ENCODE assay signal across 25 cellular contexts in genomic region chr22:29165336-29166060, GRCh38. TPM values are rescaled to one million over a fixed set of nuclear protein-coding genes. Genes with fewer than 3 reads are reported as not detected.
DNase-seq lines count a peak whose midpoint lies in the region; ATAC-seq, FAIRE-seq and TF ChIP-seq lines count a peak whose summit lies in the region.
"Had no signal": no experiment of that assay in that cellular context is flagged by ENCODE, and none has a peak within 500 bp of the region (broad histone marks: within the 10 kb centered on the region; RNA-seq: fewer than 3 reads in every experiment).

No MANE protein-coding gene starts in this region.

- H3K4ac ChIP-seq in H1 (replicated peaks; ENCODE audit: insufficient read length, low read depth, low read length): no peak overlapping the region

- TF ChIP-seq POLR2A in H1 (IDR thresholded peaks at IDR 0.05; ENCODE audit: control extremely low read depth in 1 of 2, low read depth in 2 of 2, low read length in 2 of 2): no peak
- no peak for TF ChIP-seq POLR2A in spleen (IDR thresholded peaks at IDR 0.05)

- no peak for FAIRE-seq in H1 (lab: Jason Lieb, UNC)
- FAIRE-seq: H54, HTR-8/SVneo had no signal

- no peaks in the 10 kb centered on the region for H3K9me2 ChIP-seq in Loucy (replicated peaks; ENCODE audit: low read depth, low read length)
- H3K9me2 ChIP-seq: SK-N-SH had no signal

- H3K23ac ChIP-seq in H1 (ENCODE audit: insufficient read length): no peak overlapping the region

- CTCF ChIA-PET in H1 (lab: Charles Lee; ENCODE audit: partially characterized antibody): interaction anchor here (0.8 to 3.3 kb wide), 3 partner anchors 10 to 82 kb away, joined by 3 to 19 read pairs (median 3); no protein-coding TSS in a partner anchor

- H4K5ac ChIP-seq in H1 (ENCODE audit: insufficient read length, low read depth, low read length): no peak overlapping the region

- H4K8ac ChIP-seq in H1 (ENCODE audit: extremely low read depth, insufficient read depth, low read length): no peak overlapping the region

- WGBS in H1 (ENCODE audit: extremely low coverage in 1 of 2, insufficient coverage in 1 of 2, insufficient read length in 1 of 2, insufficient replicate concordance in 2 of 2, low coverage in 1 of 2, low lambda C conversion rate in 2 of 2, missing lambda C conversion rate in 1 of 2), 2 experiments: 81% methylated on average over 11 of the region's 11 CpGs; no CpG with 5 or more reads in 1 of the 2 experiments
- whole genome bisulfite sequencing in spleen, 5 donors: 79 to 90% (median 85%) methylated on average over 11 of the region's 11 CpGs

- H3K9me3 ChIP-seq in DND-41 (ENCODE audit: insufficient read depth, low read length, severe bottlenecking) (no peaks in the 10 kb centered on the region), Loucy (ENCODE audit: insufficient read depth, low read depth, low read length) (no peaks in the 10 kb centered on the region), H1 (ENCODE audit: insufficient read depth in 2 of 2, low read depth in 1 of 2, low read length in 1 of 2) (no peaks in the 10 kb centered on the region), spleen (no peaks in the 10 kb centered on the region), colonic mucosa (no peaks in the 10 kb centered on the region)
- H3K9me3 ChIP-seq: BLaER1 treated with 17β-estradiol and CSF1 and Interleukin-3, amounts not matched to agents 10 nM and 100 nM; MG63; SK-N-SH had no signal

- 0 out of 2 replicates have a peak overlapping the region, but pooled peaks have one; percentile 65 for H2AK5ac ChIP-seq in H1 (ENCODE audit: low read depth, low read length)

- peak overlapping the region; percentile 81; the same call in 1 of the 2 replicates for H2BK15ac ChIP-seq in H1 (ENCODE audit: low read length)

- H3K9ac ChIP-seq in DND-41 (ENCODE audit: low read depth, low read length) (no peak overlapping the region), Loucy (ENCODE audit: low read depth, low read length, poor library complexity, severe bottlenecking) (no peak overlapping the region), H1 (replicated peaks in 1 of 4; ENCODE audit: extremely low read depth in 1 of 4, low read depth in 3 of 4, low read length in 3 of 4) (no peak overlapping the region), colonic mucosa (ENCODE audit: low read depth in 2 of 2, low read length in 2 of 2) (no peak overlapping the region)
- H3K9ac ChIP-seq: BLaER1 treated with 17β-estradiol and CSF1 and Interleukin-3, amounts not matched to agents 10 nM and 100 nM; SK-N-SH had no signal

- POLR2A ChIA-PET in H1 (lab: Charles Lee; ENCODE audit: partially characterized antibody): interaction anchor here (1.5 kb wide), 1 partner anchor 111 kb away, joined by 3 read pairs; no protein-coding TSS in a partner anchor

- peaks cover 3% of the 10 kb centered on the region; the same call in 1 of the 2 replicates for H3F3A ChIP-seq in Loucy (ENCODE audit: low read depth)

- H3K79me1 ChIP-seq in H1 (ENCODE audit: low read depth, low read length): no peaks in the 10 kb centered on the region

- TF ChIP-seq EP300 in H1 (IDR thresholded peaks at IDR 0.05; ENCODE audit: borderline replicate concordance in 1 of 2, low read depth in 2 of 2, low read length in 2 of 2): no peak

- H3K4me2 ChIP-seq in DND-41 (ENCODE audit: insufficient read depth, low read length): no peak overlapping the region
- H3K4me2 ChIP-seq in Loucy (ENCODE audit: low read depth, low read length, poor library complexity, severe bottlenecking): no peak overlapping the region
- no peak overlapping the region for H3K4me2 ChIP-seq in H1 (ENCODE audit: insufficient read depth in 1 of 2, low read depth in 2 of 2, low read length in 2 of 2)
- H3K4me2 ChIP-seq: SK-N-SH had no signal

- TF ChIP-seq CTCF in DND-41 (IDR thresholded peaks at IDR 0.05; ENCODE audit: borderline replicate concordance, extremely low read depth, low read length, poor library complexity, severe bottlenecking): no peak
- TF ChIP-seq CTCF in Loucy (conservative IDR thresholded peaks at IDR 0.05; ENCODE audit: low read length): 0 out of 2 replicates have a peak, but pooled peaks have one; percentile 14
- no peak for TF ChIP-seq CTCF in H1 (IDR thresholded peaks at IDR 0.05; ENCODE audit: control extremely low read depth in 1 of 3, insufficient read depth in 1 of 3, low read depth in 1 of 3, low read length in 3 of 3)
- TF ChIP-seq CTCF in spleen (IDR thresholded peaks at IDR 0.05 in 8 of 11, conservative IDR thresholded peaks at IDR 0.05 in 3 of 11): no peak
- no peak for TF ChIP-seq CTCF in colonic mucosa (IDR thresholded peaks at IDR 0.05)

- H3K79me2 ChIP-seq in DND-41 (ENCODE audit: insufficient read depth, low read length) (no peaks in the 10 kb centered on the region), Loucy (ENCODE audit: insufficient read depth, low read length) (no peaks in the 10 kb centered on the region), H1 (ENCODE audit: control insufficient read depth in 1 of 2, insufficient read depth in 2 of 2, low read length in 2 of 2) (no peaks in the 10 kb centered on the region)

- H3K4me1 ChIP-seq in DND-41 (ENCODE audit: insufficient read depth, low read length): peaks cover 36% of the 10 kb centered on the region
- H3K4me1 ChIP-seq in Loucy (ENCODE audit: insufficient read depth, low read length, poor library complexity, severe bottlenecking): peaks cover 49% of the 10 kb centered on the region
- no peaks in the 10 kb centered on the region for H3K4me1 ChIP-seq in H1 (replicated peaks in 1 of 4; ENCODE audit: control insufficient read depth in 3 of 4, insufficient read depth in 4 of 4, low read length in 3 of 4)
- peaks cover 0 to 35% (median 16%) of the 10 kb centered on the region in 6 donors for H3K4me1 ChIP-seq in spleen
- no peaks in the 10 kb centered on the region for H3K4me1 ChIP-seq in colonic mucosa

- no peak overlapping the region for H3K56ac ChIP-seq in H1 (replicated peaks; ENCODE audit: insufficient read length, low read depth, low read length)

- no peaks in the 10 kb centered on the region for H3K23me2 ChIP-seq in H1 (ENCODE audit: low read depth, low read length)

- H2BK20ac ChIP-seq in H1 (ENCODE audit: low read length): no peak overlapping the region

- H4K20me1 ChIP-seq in DND-41 (ENCODE audit: insufficient read depth, low read length) (no peaks in the 10 kb centered on the region), Loucy (ENCODE audit: insufficient read depth, low read length, poor library complexity, severe bottlenecking) (no peaks in the 10 kb centered on the region), H1 (replicated peaks in 1 of 2; ENCODE audit: control insufficient read depth in 1 of 2, insufficient read depth in 2 of 2, low read length in 2 of 2) (peaks cover 0 to 1% of the 10 kb centered on the region in 2 experiments)

- no peaks in the 10 kb centered on the region for H3K27me3 ChIP-seq in DND-41 (ENCODE audit: insufficient read depth, low read length, poor library complexity)
- no peaks in the 10 kb centered on the region for H3K27me3 ChIP-seq in Loucy (ENCODE audit: insufficient read depth, low read length, poor library complexity, severe bottlenecking)
- no peaks in the 10 kb centered on the region for H3K27me3 ChIP-seq in H1 (replicated peaks in 1 of 4; ENCODE audit: control insufficient read depth in 3 of 4, extremely low read depth in 1 of 4, insufficient read depth in 3 of 4, low read length in 3 of 4)
- H3K27me3 ChIP-seq in spleen (replicated peaks in 1 of 7): peaks cover 0 to 9% (median 0%) of the 10 kb centered on the region in 7 donors
- no peaks in the 10 kb centered on the region for H3K27me3 ChIP-seq in colonic mucosa
- H3K27me3 ChIP-seq: MG63 had no signal

- H2AFZ ChIP-seq in DND-41 (ENCODE audit: low read depth, low read length): no peak overlapping the region
- H2AFZ ChIP-seq in Loucy (ENCODE audit: low read length): no peak overlapping the region
- H2AFZ ChIP-seq in H1 (ENCODE audit: low read length): no peak overlapping the region

- no peak overlapping the region for H3K18ac ChIP-seq in H1 (ENCODE audit: extremely low read depth, low read length)

- no peak for ATAC-seq in DND-41 (ENCODE audit: insufficient read depth, low read depth)
- ATAC-seq: CD8-positive, alpha-beta T cell had no signal

- H4K91ac ChIP-seq in H1 (replicated peaks; ENCODE audit: insufficient read length, low read length): no peak overlapping the region

- H2BK12ac ChIP-seq in H1 (ENCODE audit: low read depth, low read length): no peak overlapping the region

- H3K4me3 ChIP-seq in DND-41 (ENCODE audit: low read depth in 1 of 2, low read length in 2 of 2) (no peak overlapping the region), Loucy (ENCODE audit: low read length, poor library complexity, severe bottlenecking) (no peak overlapping the region), H1 (ENCODE audit: extremely low read depth in 1 of 4, insufficient read depth in 2 of 4, low read depth in 3 of 4, low read length in 4 of 4) (no peak overlapping the region), spleen (no peak overlapping the region), colonic mucosa (no peak overlapping the region)
- H3K4me3 ChIP-seq: BLaER1 treated with 17β-estradiol and CSF1 and Interleukin-3, amounts not matched to agents 10 nM and 100 nM; MG63 had no signal

- no peaks in the 10 kb centered on the region for H3K36me3 ChIP-seq in DND-41 (ENCODE audit: insufficient read depth, low read length)
- no peaks in the 10 kb centered on the region for H3K36me3 ChIP-seq in Loucy (ENCODE audit: insufficient read depth, low read length)
- H3K36me3 ChIP-seq in H1 (ENCODE audit: control insufficient read depth in 2 of 4, insufficient read depth in 4 of 4, low read length in 3 of 4): no peaks in the 10 kb centered on the region
- H3K36me3 ChIP-seq in spleen: no peaks in the 10 kb centered on the region
- H3K36me3 ChIP-seq in colonic mucosa: no peaks in the 10 kb centered on the region
- H3K36me3 ChIP-seq: BLaER1 treated with 17β-estradiol and CSF1 and Interleukin-3, amounts not matched to agents 10 nM and 100 nM; MG63 had no signal

- H2BK120ac ChIP-seq in H1 (replicated peaks; ENCODE audit: low read depth, low read length): no peak overlapping the region

- intact Hi-C loops in spleen (cut with DNase I; ENCODE audit: low total_unique reads) (no loop called here), colonic mucosa (cut with DNase I) (no loop called here)

- no peak overlapping the region for H2BK5ac ChIP-seq in H1 (ENCODE audit: low read depth, low read length)

- no peak overlapping the region for H3K14ac ChIP-seq in H1 (ENCODE audit: insufficient read length)

- TF ChIP-seq RAD21 in H1 (IDR thresholded peaks at IDR 0.05 in 1 of 2, conservative IDR thresholded peaks at IDR 0.05 in 1 of 2; ENCODE audit: low read depth in 2 of 2, low read length in 2 of 2): no peak

- DNase-seq in DND-41: no peak
- no peak for DNase-seq in H1 (ENCODE audit: low read depth in 1 of 2, low spot score in 2 of 2)
- peak; percentile 35 for DNase-seq in spleen
- DNase-seq in activated CD4-positive, alpha-beta T cell treated with anti-CD3 and anti-CD28 coated beads, Interleukin-2, amount 50 U/mL, for 48 hours: no peak
- DNase-seq in colonic mucosa: no peak
- no peak for DNase-seq in SW480 (ENCODE audit: low spot score)
- DNase-seq: Calu3; CD8-positive, alpha-beta T cell; DMS53; HFFc6; Karpas-422; MG63; NCI-H187 treated with DMSO at 0.1 percent for 48 hours; NCI-H2227 treated with DMSO at 0.1 percent for 48 hours; NCI-H510A treated with DMSO at 0.1 percent for 48 hours; NCI-H82; OCI-M1; SHP77 treated with DMSO at 0.1 percent for 48 hours; SK-N-SH had no signal

- peak overlapping the region; percentile 83 for H3K27ac ChIP-seq in DND-41 (ENCODE audit: low read length)
- H3K27ac ChIP-seq in H1 (ENCODE audit: low read depth, low read length): no peak overlapping the region
- no peak overlapping the region for H3K27ac ChIP-seq in spleen
- no peak overlapping the region for H3K27ac ChIP-seq in colonic mucosa
- H3K27ac ChIP-seq: BLaER1 treated with 17β-estradiol and CSF1 and Interleukin-3, amounts not matched to agents 10 nM and 100 nM had no signal

RNA-seq across cellular contexts. Expression of gene EMID1, which starts 40.2 kb away (rescaled TPM):
- 3.8 and 3.9 TPM in 2 replicates for total RNA-seq in H1 (2021; fragmentation: NEBNext Ultra II Directional; extraction: Animal tissue kit (Norgen Biotek cat#: 25700))
- polyA plus RNA-seq in H1 (2011; rRNA removed): 7.4 and 11.1 TPM in 2 replicates
- polyA plus RNA-seq in H1 (2011; cell fraction: cytosol; rRNA removed): 10.7 TPM
- polyA plus RNA-seq in H1 (2011; cell fraction: nucleus; rRNA removed): 27.1 TPM
- polyA plus RNA-seq in H1 (2012, experiment 1 of 2): 3.3 to 7.5 TPM (median 6.0 TPM) in 4 replicates
- polyA plus RNA-seq in H1 (2012, experiment 2 of 2): 3.9 TPM
- 3.5 TPM for polyA plus RNA-seq in H1 (2013, experiment 1 of 2)
- 3.6 TPM for polyA plus RNA-seq in H1 (2013, experiment 2 of 2)
- polyA minus RNA-seq in H1 (2011; rRNA and poly(A)+ RNA removed): 7.1 and 9.3 TPM in 2 replicates
- polyA minus RNA-seq in H1 (2011; cell fraction: cytosol; rRNA and poly(A)+ RNA removed): 7.9 TPM
- 12.0 TPM for polyA minus RNA-seq in H1 (2011; cell fraction: nucleus; rRNA and poly(A)+ RNA removed)
- 10 to 100 TPM; 38.0 to 90.3 (median 62.0) TPM for total RNA-seq in spleen
- polyA plus RNA-seq in spleen: 10 to 100 TPM; 18.5 to 62.6 (median 60.4) TPM
- total RNA-seq in colonic mucosa: 1 to 10 TPM; 4.4 TPM
- total RNA-seq: A673; CD8-positive, alpha-beta T cell; HFFc6 had no signal
- polyA plus RNA-seq: IgD-negative memory B cell had no signal
